Comparison of ENCODE assay signal across 8 cellular contexts in genomic region chr12:4908694-4909396, GRCh38. TPM values are rescaled to one million over a fixed set of nuclear protein-coding genes. Genes with fewer than 3 reads are reported as not detected.
DNase-seq lines count a peak whose midpoint lies in the region; ATAC-seq and TF ChIP-seq lines count a peak whose summit lies in the region.

No MANE protein-coding gene starts in this region.

- ATAC-seq in SK-N-SH treated with all-trans-retinoic acid at 6 μM for 48 hours = peak; percentile 83
- peak; percentile 53 for ATAC-seq in stimulated activated naive CD8-positive, alpha-beta T cell treated with anti-CD3 and anti-CD28 coated beads, Interleukin-15, amount 100 ng/mL, for 72 hours
- no peak for ATAC-seq in GM18502 (IDR thresholded peaks at IDR 0.05; ENCODE audit: poor library complexity, unreplicated experiment)

- H3K4me3 Mint-ChIP-seq in stimulated activated naive CD8-positive, alpha-beta T cell treated with anti-CD3 and anti-CD28 coated beads, Interleukin-15, amount 100 ng/mL, for 72 hours = peak overlapping the region; percentile 54 to 67

- H3K27me3 Mint-ChIP-seq in stimulated activated naive CD8-positive, alpha-beta T cell treated with anti-CD3 and anti-CD28 coated beads, Interleukin-15, amount 100 ng/mL, for 72 hours = no peaks in the 10 kb centered on the region

- no peaks in the 10 kb centered on the region for H3K9me3 Mint-ChIP-seq in stimulated activated naive CD8-positive, alpha-beta T cell treated with anti-CD3 and anti-CD28 coated beads, Interleukin-15, amount 100 ng/mL, for 72 hours

- H3K27ac Mint-ChIP-seq in stimulated activated naive CD8-positive, alpha-beta T cell treated with anti-CD3 and anti-CD28 coated beads, Interleukin-15, amount 100 ng/mL, for 72 hours = no peak overlapping the region

- intact Hi-C loops in prostate gland (cut with DNase I) = no loop called here

- no peak for TF ChIP-seq CTCF in prostate gland (IDR thresholded peaks at IDR 0.05)

- H3K27me3 ChIP-seq in prostate gland (replicated peaks; ENCODE audit: insufficient read depth) = peaks cover 36% of the 10 kb centered on the region

- no peak overlapping the region for H3K27ac ChIP-seq in prostate gland

- WGBS in prostate gland = 2% methylated on average over 31 of the region's 31 CpGs

- H3K4me3 ChIP-seq in prostate gland = no peak overlapping the region

- TF ChIP-seq POLR2A in prostate gland (IDR thresholded peaks at IDR 0.05) = no peak

- no peaks in the 10 kb centered on the region for H3K36me3 ChIP-seq in prostate gland

- no peaks in the 10 kb centered on the region for H3K9me3 ChIP-seq in prostate gland

- peaks cover 8% of the 10 kb centered on the region for H3K4me1 ChIP-seq in prostate gland (replicated peaks)

- DNase-seq in stimulated activated CD4-positive, alpha-beta T cell treated with anti-CD3 and anti-CD28 coated beads, Interleukin-4, amount 100 ng/mL, for 1 hour = peak; percentile 7
- DNase-seq in stimulated activated CD4-positive, alpha-beta T cell treated with anti-CD3 and anti-CD28 coated beads, Interleukin-2, amount 100 ng/mL, for 48 hours = no peak
- DNase-seq in iPS DF 4.7 (ENCODE audit: extremely low read depth, low spot score) = peak; percentile 81
- peak; percentile 19 to 29 for DNase-seq in stimulated activated naive CD8-positive, alpha-beta T cell treated with anti-CD3 and anti-CD28 coated beads, Interleukin-15, amount 100 ng/mL, for 72 hours
- DNase-seq in central memory CD4-positive, alpha-beta T cell = no peak
- DNase-seq in prostate gland (ENCODE audit: low spot score) = no peak

- H3K4me1 Mint-ChIP-seq in stimulated activated naive CD8-positive, alpha-beta T cell treated with anti-CD3 and anti-CD28 coated beads, Interleukin-15, amount 100 ng/mL, for 72 hours = peaks cover 30% of the 10 kb centered on the region

TF ChIP-seq in SK-N-SH treated with all-trans-retinoic acid at 6 μM for 48 hours, 23 proteins besides CTCF, POLR2A, EP300 and RAD21:
- TF ChIP-seq OSR1 (CRISPR knock-in tag; IDR thresholded peaks at IDR 0.05) (no peak), ZC3H10 (CRISPR knock-in tag; IDR thresholded peaks at IDR 0.05) (no peak), GLIS3 (CRISPR knock-in tag; IDR thresholded peaks at IDR 0.05) (no peak), SNAI2 (CRISPR knock-in tag; IDR thresholded peaks at IDR 0.05) (no peak), BACH2 (CRISPR knock-in tag; IDR thresholded peaks at IDR 0.05; ENCODE audit: borderline replicate concordance) (no peak), CREB5 (CRISPR knock-in tag; IDR thresholded peaks at IDR 0.05; ENCODE audit: low read depth) (no peak), RARB (CRISPR knock-in tag; IDR thresholded peaks at IDR 0.05) (no peak), PPARA (CRISPR knock-in tag; IDR thresholded peaks at IDR 0.05; ENCODE audit: borderline replicate concordance) (no peak), ESRRG (CRISPR knock-in tag; IDR thresholded peaks at IDR 0.05) (no peak)

RNA-seq across cellular contexts. Expression of gene KCNA1, which starts 0.9 kb away (rescaled TPM):
- under 1 TPM in 1 of 2 donors, not detected in 1; 0.11 TPM for total RNA-seq in prostate gland

Comparison
In these comparisons a context has a peak if more than half of its experiments do, and no peak if none do; other contexts are left out.
1. DNase-seq: peak in stimulated activated CD4-positive, alpha-beta T cell treated with anti-CD3 and anti-CD28 coated beads, Interleukin-4, amount 100 ng/mL, for 1 hour (single experiment), iPS DF 4.7 (single experiment) and stimulated activated naive CD8-positive, alpha-beta T cell treated with anti-CD3 and anti-CD28 coated beads, Interleukin-15, amount 100 ng/mL, for 72 hours (2 of 2); none in stimulated activated CD4-positive, alpha-beta T cell treated with anti-CD3 and anti-CD28 coated beads, Interleukin-2, amount 100 ng/mL, for 48 hours (0 of 2), central memory CD4-positive, alpha-beta T cell (single experiment) and prostate gland (single experiment).